ENCODE assay signal across 8 cellular contexts in the genomic region with DNA sequence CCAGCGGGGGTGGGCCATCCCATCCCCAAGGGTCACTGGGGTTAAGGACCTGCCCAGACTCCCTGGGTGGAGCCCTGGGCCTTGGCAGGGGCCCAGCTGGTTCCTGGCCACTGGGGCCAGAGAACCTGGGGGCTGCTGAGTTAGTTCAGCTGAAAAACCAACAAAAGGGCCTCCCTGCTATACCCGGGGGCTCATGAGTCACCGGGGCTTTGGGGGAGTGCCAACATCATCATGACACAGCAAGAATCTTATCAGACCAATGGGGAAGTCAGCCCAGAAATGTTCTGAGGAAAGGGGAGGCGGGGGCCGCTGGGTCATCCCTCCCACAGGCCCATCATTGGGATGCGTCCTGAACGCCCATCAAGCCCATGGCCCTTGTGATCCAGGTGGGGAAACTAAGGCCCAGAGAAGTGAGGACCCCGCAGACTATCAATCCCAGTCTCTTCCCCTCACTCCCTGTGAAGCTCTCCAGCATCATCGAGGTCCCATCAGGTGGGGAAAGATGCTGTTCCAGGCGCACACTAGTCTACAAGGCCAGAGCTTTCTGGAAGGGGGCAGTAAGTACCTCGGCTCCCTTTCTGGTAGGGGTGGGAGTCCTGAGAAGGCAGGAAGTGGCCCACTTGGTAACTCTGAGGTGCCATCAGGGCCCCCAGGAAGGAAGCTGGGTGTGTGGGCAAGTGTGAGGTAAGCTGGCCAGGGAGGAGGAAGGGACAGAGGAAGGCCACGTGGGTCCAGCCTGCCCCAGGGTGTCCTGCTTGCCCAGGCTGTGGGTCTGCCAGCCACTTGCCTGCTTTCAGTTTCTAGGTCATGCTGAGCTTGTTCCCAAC. TPM values are rescaled to one million over a fixed set of nuclear protein-coding genes. Genes with fewer than 3 reads are reported as not detected.
DNase-seq lines count a peak whose midpoint lies in the region; ATAC-seq and TF ChIP-seq lines count a peak whose summit lies in the region.

No MANE protein-coding gene starts in this region.

- TF ChIP-seq POLR2A in heart left ventricle (IDR thresholded peaks at IDR 0.05) = no peak

- H3K4me1 ChIP-seq in DND-41 (ENCODE audit: insufficient read depth, low read length) = peaks cover 26% of the 10 kb centered on the region
- peaks cover 0 to 58% (median 14%) of the 10 kb centered on the region in 12 donors for H3K4me1 ChIP-seq in heart left ventricle

- no peak for DNase-seq in DND-41
- DNase-seq in NOMO-1 treated with dmso at 0.1 percent for 144 hours (lab: John Stamatoyannopoulos, UW; ENCODE audit: unreplicated experiment) = peak; percentile 36
- DNase-seq in heart left ventricle = peak; percentile 66 to 84 (median 67)
- DNase-seq in superior temporal gyrus (ENCODE audit: extremely low spot score) = no peak
- DNase-seq in epidermal melanocyte (ENCODE audit: insufficient read length, low spot score) = no peak

- no peak overlapping the region for H2AFZ ChIP-seq in DND-41 (ENCODE audit: low read depth, low read length)

- no peaks in the 10 kb centered on the region for H3K36me3 Mint-ChIP-seq in activated naive CD8-positive, alpha-beta T cell

- H3K9ac ChIP-seq in DND-41 (ENCODE audit: low read depth, low read length) = no peak overlapping the region; the same call in 1 of the 2 replicates

- H3K27ac ChIP-seq in DND-41 (ENCODE audit: low read length) (peak overlapping the region; percentile 4; the same call in 1 of the 2 replicates), heart left ventricle (peak overlapping the region in 11 of 12 donors; percentile 19 to 88 (median 65)), skin epidermis (peak overlapping the region in 20 of 21 experiments; percentile 50 to 83 (median 69))

- peak overlapping the region; percentile 88 for H3K4me3 Mint-ChIP-seq in activated naive CD8-positive, alpha-beta T cell

- no peaks in the 10 kb centered on the region for H4K20me1 ChIP-seq in DND-41 (ENCODE audit: insufficient read depth, low read length)

- H3K27me3 ChIP-seq in DND-41 (ENCODE audit: insufficient read depth, low read length, poor library complexity) = no peaks in the 10 kb centered on the region
- H3K27me3 ChIP-seq in heart left ventricle = peaks cover 0 to 4% (median 0%) of the 10 kb centered on the region in 9 donors

- H3K27me3 Mint-ChIP-seq in activated naive CD8-positive, alpha-beta T cell = no peaks in the 10 kb centered on the region

- peak overlapping the region; percentile 98 for H3K27ac Mint-ChIP-seq in activated naive CD8-positive, alpha-beta T cell

- H3K4me1 Mint-ChIP-seq in activated naive CD8-positive, alpha-beta T cell (ENCODE audit: low read depth) = peaks cover 42% of the 10 kb centered on the region

- H3K79me2 ChIP-seq in DND-41 (ENCODE audit: insufficient read depth, low read length) = peaks cover 12% of the 10 kb centered on the region

- H3K4me3 ChIP-seq in DND-41 (ENCODE audit: low read depth in 1 of 2, low read length in 2 of 2) = no peak overlapping the region
- H3K4me3 ChIP-seq in heart left ventricle = peak overlapping the region in 1 of 12 donors; percentile 28
- no peak overlapping the region for H3K4me3 ChIP-seq in skin epidermis

- peaks cover 22% of the 10 kb centered on the region for H3K36me3 ChIP-seq in DND-41 (ENCODE audit: insufficient read depth, low read length)
- H3K36me3 ChIP-seq in heart left ventricle = peaks cover 0 to 7% (median 0%) of the 10 kb centered on the region in 9 donors

- TF ChIP-seq CTCF in DND-41 (IDR thresholded peaks at IDR 0.05; ENCODE audit: borderline replicate concordance, extremely low read depth, low read length, poor library complexity, severe bottlenecking) (no peak), heart left ventricle (IDR thresholded peaks at IDR 0.05) (no peak)

- 43 to 61% (median 56%) methylated on average over 11 to 12 of the region's 12 CpGs for WGBS in heart left ventricle, 4 donors

- intact Hi-C loops in heart left ventricle (cut with DNase I) = no loop called here

- no peak; the same call in 2 of the 3 replicates for ATAC-seq in DND-41 (ENCODE audit: insufficient read depth, low read depth)
- ATAC-seq in heart left ventricle = peak; percentile 48 to 68 (median 60)
- ATAC-seq in GM21447 (IDR thresholded peaks at IDR 0.05; ENCODE audit: unreplicated experiment) = no peak

- no peaks in the 10 kb centered on the region for H3K9me3 Mint-ChIP-seq in activated naive CD8-positive, alpha-beta T cell (ENCODE audit: low read depth)

- no peaks in the 10 kb centered on the region for H3K9me3 ChIP-seq in DND-41 (ENCODE audit: insufficient read depth, low read length, severe bottlenecking)
- H3K9me3 ChIP-seq in heart left ventricle = peaks cover 0 to 8% (median 0%) of the 10 kb centered on the region in 12 donors

- H3K4me2 ChIP-seq in DND-41 (ENCODE audit: insufficient read depth, low read length) = no peak overlapping the region

RNA-seq across cellular contexts. Expression of gene G6PD, which starts 4.5 kb away (rescaled TPM):
- 10 to 100 TPM in 5 of 9 donors, 1 to 10 TPM in 4; 7.2 to 41.3 (median 11.2) TPM for total RNA-seq in heart left ventricle
- 10 to 100 TPM in 1 of 2 donors, 1 to 10 TPM in 1; 5.9 to 20.5 TPM for polyA plus RNA-seq in heart left ventricle

RNA-seq across cellular contexts. Expression of gene IKBKG, which starts 5.3 kb away (rescaled TPM):
- 10 to 100 TPM in 8 of 9 donors, 1 to 10 TPM in 1; 7.1 to 25.4 (median 15.3) TPM for total RNA-seq in heart left ventricle
- polyA plus RNA-seq in heart left ventricle = 10 to 100 TPM; 13.0 to 29.4 TPM

RNA-seq across cellular contexts. Expression of gene FAM3A, which starts 26.1 kb away (rescaled TPM):
- 10 to 100 TPM; 36.2 to 82.6 (median 48.6) TPM for total RNA-seq in heart left ventricle
- 10 to 100 TPM; 66.1 to 72.2 TPM for polyA plus RNA-seq in heart left ventricle

RNA-seq across cellular contexts. Expression of gene CTAG1A, which starts 42.8 kb away (rescaled TPM):
- not detected for total RNA-seq in heart left ventricle
- not detected for polyA plus RNA-seq in heart left ventricle

RNA-seq across cellular contexts. Expression of gene SLC10A3, which starts 51.7 kb away (rescaled TPM):
- 10 to 100 TPM in 8 of 9 donors, 1 to 10 TPM in 1; 8.3 to 33.3 (median 15.5) TPM for total RNA-seq in heart left ventricle
- polyA plus RNA-seq in heart left ventricle = 10 to 100 TPM; 12.2 to 50.6 TPM

Comparison
In these comparisons a context has a peak if more than half of its experiments do, and no peak if none do; other contexts are left out.
1. ATAC-seq: peak in heart left ventricle (4 of 4); none in DND-41 (single experiment) and GM21447 (single experiment).
2. DNase-seq: peak in NOMO-1 treated with dmso at 0.1 percent for 144 hours (single experiment) and heart left ventricle (5 of 5); none in DND-41 (single experiment), superior temporal gyrus (single experiment) and epidermal melanocyte (single experiment).
3. H3K27ac ChIP-seq: peak in every context shown above with its lines; median percentile 69 in skin epidermis; 65 in heart left ventricle; 4 in DND-41.